1 cellular context compared by ENCODE assay signal in the genomic region with DNA sequence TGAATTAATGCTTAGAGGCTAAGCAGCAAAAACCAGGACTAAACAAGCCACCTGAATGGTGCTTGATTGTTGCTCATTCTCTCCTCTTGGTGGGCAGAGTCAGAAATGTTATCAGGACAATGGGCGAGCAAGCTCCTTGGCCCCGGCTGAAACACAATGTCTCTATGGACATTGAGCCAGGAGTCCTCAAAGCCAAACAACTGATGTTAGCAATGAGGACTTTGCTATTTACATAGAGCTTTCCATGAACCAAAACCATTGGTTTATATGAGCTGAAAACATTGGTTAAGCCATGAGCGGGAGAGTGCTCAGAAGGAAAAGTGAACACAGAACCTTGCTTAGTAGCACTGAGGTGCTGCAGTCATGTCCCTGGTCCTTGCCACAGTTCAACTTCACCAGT.
A peak's percentile ranks its signal among the peaks of the same experiment; 100 is the strongest.
TF ChIP-seq lines count a peak whose summit lies in the region.

No MANE protein-coding gene starts in this region.

TF ChIP-seq in HepG2, 621 proteins besides CTCF, POLR2A, EP300 and RAD21 (continued from another document and continues in another):
- TF ChIP-seq ASH2L (IDR thresholded peaks at IDR 0.05; ENCODE audit: insufficient read length, low read depth, low read length) (peak; percentile 23), ZSCAN9 (CRISPR knock-in tag; IDR thresholded peaks at IDR 0.05; ENCODE audit: borderline replicate concordance) (no peak), ESRRA (CRISPR knock-in tag; IDR thresholded peaks at IDR 0.05; ENCODE audit: low read depth) (no peak), SOX5 (CRISPR knock-in tag; IDR thresholded peaks at IDR 0.05; ENCODE audit: borderline replicate concordance) (peak; percentile 82), SCMH1 (CRISPR knock-in tag; IDR thresholded peaks at IDR 0.05; ENCODE audit: borderline replicate concordance) (no peak), ZNF251 (CRISPR knock-in tag; IDR thresholded peaks at IDR 0.05) (no peak), DMAP1 (CRISPR knock-in tag; IDR thresholded peaks at IDR 0.05) (no peak), SPEN (CRISPR knock-in tag; IDR thresholded peaks at IDR 0.05; ENCODE audit: low read depth) (no peak), ZNF253 (CRISPR knock-in tag; IDR thresholded peaks at IDR 0.05; ENCODE audit: borderline replicate concordance) (no peak), LCORL (IDR thresholded peaks at IDR 0.05) (no peak; the same call in 1 of the 2 replicates), LCORL (CRISPR knock-in tag; IDR thresholded peaks at IDR 0.05) (no peak), FOXP1 (IDR thresholded peaks at IDR 0.05) (no peak), FOXP1 (CRISPR knock-in tag; IDR thresholded peaks at IDR 0.05) (peak; percentile 22; the same call in 1 of the 2 replicates), CHD4 (IDR thresholded peaks at IDR 0.05; ENCODE audit: borderline replicate concordance, low read length) (no peak), HNF4G (IDR thresholded peaks at IDR 0.05; ENCODE audit: borderline replicate concordance, low read depth, low read length) (peak; percentile 78), HNF4G (CRISPR knock-in tag; IDR thresholded peaks at IDR 0.05; ENCODE audit: borderline replicate concordance, low read depth) (no peak), KAT8 (CRISPR knock-in tag; IDR thresholded peaks at IDR 0.05) (no peak), ATF7 (IDR thresholded peaks at IDR 0.05) (no peak), ATF7 (CRISPR knock-in tag; IDR thresholded peaks at IDR 0.05) (no peak), SYNCRIP (IDR thresholded peaks at IDR 0.05; ENCODE audit: insufficient read depth, low read depth, low read length) (no peak), SALL1 (CRISPR knock-in tag; IDR thresholded peaks at IDR 0.05) (peak; percentile 25; the same call in 1 of the 2 replicates), KLF6 (CRISPR knock-in tag; IDR thresholded peaks at IDR 0.05) (no peak), MAFG (CRISPR knock-in tag; IDR thresholded peaks at IDR 0.05) (no peak), ZNF367 (CRISPR knock-in tag; IDR thresholded peaks at IDR 0.05; ENCODE audit: borderline replicate concordance) (no peak), CREM (IDR thresholded peaks at IDR 0.05) (peak; percentile 24; the same call in 1 of the 2 replicates), CREM (CRISPR knock-in tag; IDR thresholded peaks at IDR 0.05) (no peak), ZSCAN31 (CRISPR knock-in tag; IDR thresholded peaks at IDR 0.05; ENCODE audit: low read depth) (no peak), HDAC2 (CRISPR knock-in tag; IDR thresholded peaks at IDR 0.05) (0 out of 2 replicates have a peak, but pooled peaks have one; percentile 36), CEBPB (IDR thresholded peaks at IDR 0.05; ENCODE audit: borderline replicate concordance, low read depth, low read length) (peak; percentile 33; the same call in 1 of the 2 replicates), SAP130 (CRISPR knock-in tag; IDR thresholded peaks at IDR 0.05; ENCODE audit: low read depth) (0 out of 2 replicates have a peak, but pooled peaks have one; percentile 16), ZNF383 (CRISPR knock-in tag; IDR thresholded peaks at IDR 0.05; ENCODE audit: borderline replicate concordance) (no peak), KLF12 (CRISPR knock-in tag; IDR thresholded peaks at IDR 0.05; ENCODE audit: borderline replicate concordance) (no peak), RXRA (CRISPR knock-in tag; IDR thresholded peaks at IDR 0.05) (no peak), ZNF75D (CRISPR knock-in tag; IDR thresholded peaks at IDR 0.05; ENCODE audit: borderline replicate concordance) (no peak), NR3C1 (CRISPR knock-in tag; IDR thresholded peaks at IDR 0.05) (no peak), PHF5A (CRISPR knock-in tag; IDR thresholded peaks at IDR 0.05; ENCODE audit: low read depth, unreplicated experiment) (no peak), ZNF431 (CRISPR knock-in tag; IDR thresholded peaks at IDR 0.05; ENCODE audit: borderline replicate concordance, low read depth) (no peak), ZNF282 (IDR thresholded peaks at IDR 0.05; ENCODE audit: partially characterized antibody) (no peak), MAZ (IDR thresholded peaks at IDR 0.05; ENCODE audit: borderline replicate concordance, low read depth, low read length) (no peak), MAZ (CRISPR knock-in tag; IDR thresholded peaks at IDR 0.05; ENCODE audit: low read depth) (no peak), ZMYM3 (CRISPR knock-in tag; IDR thresholded peaks at IDR 0.05) (no peak), ISL2 (CRISPR knock-in tag; IDR thresholded peaks at IDR 0.05) (no peak), ATF7-NPFF (CRISPR knock-in tag; IDR thresholded peaks at IDR 0.05; ENCODE audit: low read depth) (no peak), FLYWCH1 (CRISPR knock-in tag; IDR thresholded peaks at IDR 0.05) (no peak)
- TF ChIP-seq, protein P1, sequence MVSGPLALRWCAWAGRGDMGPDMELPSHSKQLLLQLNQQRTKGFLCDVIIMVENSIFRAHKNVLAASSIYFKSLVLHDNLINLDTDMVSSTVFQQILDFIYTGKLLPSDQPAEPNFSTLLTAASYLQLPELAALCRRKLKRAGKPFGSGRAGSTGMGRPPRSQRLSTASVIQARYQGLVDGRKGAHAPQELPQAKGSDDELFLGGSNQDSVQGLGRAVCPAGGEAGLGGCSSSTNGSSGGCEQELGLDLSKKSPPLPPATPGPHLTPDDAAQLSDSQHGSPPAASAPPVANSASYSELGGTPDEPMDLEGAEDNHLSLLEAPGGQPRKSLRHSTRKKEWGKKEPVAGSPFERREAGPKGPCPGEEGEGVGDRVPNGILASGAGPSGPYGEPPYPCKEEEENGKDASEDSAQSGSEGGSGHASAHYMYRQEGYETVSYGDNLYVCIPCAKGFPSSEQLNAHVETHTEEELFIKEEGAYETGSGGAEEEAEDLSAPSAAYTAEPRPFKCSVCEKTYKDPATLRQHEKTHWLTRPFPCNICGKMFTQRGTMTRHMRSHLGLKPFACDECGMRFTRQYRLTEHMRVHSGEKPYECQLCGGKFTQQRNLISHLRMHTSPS (CRISPR knock-in tag; IDR thresholded peaks at IDR 0.05; ENCODE audit: low read depth) = no peak
- TF ChIP-seq, protein P2, sequence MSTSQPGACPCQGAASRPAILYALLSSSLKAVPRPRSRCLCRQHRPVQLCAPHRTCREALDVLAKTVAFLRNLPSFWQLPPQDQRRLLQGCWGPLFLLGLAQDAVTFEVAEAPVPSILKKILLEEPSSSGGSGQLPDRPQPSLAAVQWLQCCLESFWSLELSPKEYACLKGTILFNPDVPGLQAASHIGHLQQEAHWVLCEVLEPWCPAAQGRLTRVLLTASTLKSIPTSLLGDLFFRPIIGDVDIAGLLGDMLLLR (CRISPR knock-in tag; IDR thresholded peaks at IDR 0.05) = no peak
- TF ChIP-seq, protein P3, sequence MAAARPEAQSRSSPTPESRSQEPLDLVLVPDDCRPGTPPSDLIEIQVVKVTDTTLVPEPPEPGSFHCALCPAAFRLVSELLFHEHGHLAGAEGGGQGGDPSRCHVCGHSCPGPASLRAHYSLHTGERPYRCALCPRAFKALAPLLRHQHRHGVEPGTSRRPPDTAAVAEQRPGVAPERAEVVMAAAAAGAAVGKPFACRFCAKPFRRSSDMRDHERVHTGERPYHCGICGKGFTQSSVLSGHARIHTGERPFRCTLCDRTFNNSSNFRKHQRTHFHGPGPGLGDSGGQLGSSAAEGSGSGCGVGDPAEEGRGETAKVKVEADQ (CRISPR knock-in tag; IDR thresholded peaks at IDR 0.05; ENCODE audit: borderline replicate concordance) = no peak
- TF ChIP-seq, protein P4, sequence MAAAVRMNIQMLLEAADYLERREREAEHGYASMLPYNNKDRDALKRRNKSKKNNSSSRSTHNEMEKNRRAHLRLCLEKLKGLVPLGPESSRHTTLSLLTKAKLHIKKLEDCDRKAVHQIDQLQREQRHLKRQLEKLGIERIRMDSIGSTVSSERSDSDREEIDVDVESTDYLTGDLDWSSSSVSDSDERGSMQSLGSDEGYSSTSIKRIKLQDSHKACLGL (CRISPR knock-in tag; IDR thresholded peaks at IDR 0.05) = no peak
- TF ChIP-seq, protein P5, sequence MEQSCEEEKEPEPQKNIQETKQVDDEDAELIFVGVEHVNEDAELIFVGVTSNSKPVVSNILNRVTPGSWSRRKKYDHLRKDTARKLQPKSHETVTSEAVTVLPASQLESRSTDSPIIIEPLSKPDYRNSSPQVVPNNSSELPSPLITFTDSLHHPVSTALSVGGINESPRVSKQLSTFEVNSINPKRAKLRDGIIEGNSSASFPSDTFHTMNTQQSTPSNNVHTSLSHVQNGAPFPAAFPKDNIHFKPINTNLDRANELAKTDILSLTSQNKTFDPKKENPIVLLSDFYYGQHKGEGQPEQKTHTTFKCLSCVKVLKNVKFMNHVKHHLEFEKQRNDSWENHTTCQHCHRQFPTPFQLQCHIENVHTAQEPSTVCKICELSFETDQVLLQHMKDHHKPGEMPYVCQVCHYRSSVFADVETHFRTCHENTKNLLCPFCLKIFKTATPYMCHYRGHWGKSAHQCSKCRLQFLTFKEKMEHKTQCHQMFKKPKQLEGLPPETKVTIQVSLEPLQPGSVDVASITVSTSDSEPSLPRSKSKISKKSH (CRISPR knock-in tag; IDR thresholded peaks at IDR 0.05; ENCODE audit: borderline replicate concordance) = no peak
- TF ChIP-seq, protein P6, sequence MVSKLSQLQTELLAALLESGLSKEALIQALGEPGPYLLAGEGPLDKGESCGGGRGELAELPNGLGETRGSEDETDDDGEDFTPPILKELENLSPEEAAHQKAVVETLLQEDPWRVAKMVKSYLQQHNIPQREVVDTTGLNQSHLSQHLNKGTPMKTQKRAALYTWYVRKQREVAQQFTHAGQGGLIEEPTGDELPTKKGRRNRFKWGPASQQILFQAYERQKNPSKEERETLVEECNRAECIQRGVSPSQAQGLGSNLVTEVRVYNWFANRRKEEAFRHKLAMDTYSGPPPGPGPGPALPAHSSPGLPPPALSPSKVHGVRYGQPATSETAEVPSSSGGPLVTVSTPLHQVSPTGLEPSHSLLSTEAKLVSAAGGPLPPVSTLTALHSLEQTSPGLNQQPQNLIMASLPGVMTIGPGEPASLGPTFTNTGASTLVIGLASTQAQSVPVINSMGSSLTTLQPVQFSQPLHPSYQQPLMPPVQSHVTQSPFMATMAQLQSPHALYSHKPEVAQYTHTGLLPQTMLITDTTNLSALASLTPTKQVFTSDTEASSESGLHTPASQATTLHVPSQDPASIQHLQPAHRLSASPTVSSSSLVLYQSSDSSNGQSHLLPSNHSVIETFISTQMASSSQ (IDR thresholded peaks at IDR 0.05; ENCODE audit: low read depth) = no peak
- TF ChIP-seq, protein P6 (CRISPR knock-in tag; IDR thresholded peaks at IDR 0.05; ENCODE audit: borderline replicate concordance) = 0 out of 2 replicates have a peak, but pooled peaks have one; percentile 31
- TF ChIP-seq, protein P7, sequence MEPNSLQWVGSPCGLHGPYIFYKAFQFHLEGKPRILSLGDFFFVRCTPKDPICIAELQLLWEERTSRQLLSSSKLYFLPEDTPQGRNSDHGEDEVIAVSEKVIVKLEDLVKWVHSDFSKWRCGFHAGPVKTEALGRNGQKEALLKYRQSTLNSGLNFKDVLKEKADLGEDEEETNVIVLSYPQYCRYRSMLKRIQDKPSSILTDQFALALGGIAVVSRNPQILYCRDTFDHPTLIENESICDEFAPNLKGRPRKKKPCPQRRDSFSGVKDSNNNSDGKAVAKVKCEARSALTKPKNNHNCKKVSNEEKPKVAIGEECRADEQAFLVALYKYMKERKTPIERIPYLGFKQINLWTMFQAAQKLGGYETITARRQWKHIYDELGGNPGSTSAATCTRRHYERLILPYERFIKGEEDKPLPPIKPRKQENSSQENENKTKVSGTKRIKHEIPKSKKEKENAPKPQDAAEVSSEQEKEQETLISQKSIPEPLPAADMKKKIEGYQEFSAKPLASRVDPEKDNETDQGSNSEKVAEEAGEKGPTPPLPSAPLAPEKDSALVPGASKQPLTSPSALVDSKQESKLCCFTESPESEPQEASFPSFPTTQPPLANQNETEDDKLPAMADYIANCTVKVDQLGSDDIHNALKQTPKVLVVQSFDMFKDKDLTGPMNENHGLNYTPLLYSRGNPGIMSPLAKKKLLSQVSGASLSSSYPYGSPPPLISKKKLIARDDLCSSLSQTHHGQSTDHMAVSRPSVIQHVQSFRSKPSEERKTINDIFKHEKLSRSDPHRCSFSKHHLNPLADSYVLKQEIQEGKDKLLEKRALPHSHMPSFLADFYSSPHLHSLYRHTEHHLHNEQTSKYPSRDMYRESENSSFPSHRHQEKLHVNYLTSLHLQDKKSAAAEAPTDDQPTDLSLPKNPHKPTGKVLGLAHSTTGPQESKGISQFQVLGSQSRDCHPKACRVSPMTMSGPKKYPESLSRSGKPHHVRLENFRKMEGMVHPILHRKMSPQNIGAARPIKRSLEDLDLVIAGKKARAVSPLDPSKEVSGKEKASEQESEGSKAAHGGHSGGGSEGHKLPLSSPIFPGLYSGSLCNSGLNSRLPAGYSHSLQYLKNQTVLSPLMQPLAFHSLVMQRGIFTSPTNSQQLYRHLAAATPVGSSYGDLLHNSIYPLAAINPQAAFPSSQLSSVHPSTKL (CRISPR knock-in tag; IDR thresholded peaks at IDR 0.05) = peak; percentile 57
